16 cellular contexts compared by ENCODE assay signal in genomic region chr3:98918586-98918985, GRCh38. TPM values are rescaled to one million over a fixed set of nuclear protein-coding genes. Genes with fewer than 3 reads are reported as not detected.
DNase-seq lines count a peak whose midpoint lies in the region; ATAC-seq and TF ChIP-seq lines count a peak whose summit lies in the region.
"Had no signal": no experiment of that assay in that cellular context is flagged by ENCODE, and none has a peak within 500 bp of the region (broad histone marks: within the 10 kb centered on the region; RNA-seq: fewer than 3 reads in every experiment).

No MANE protein-coding gene starts in this region.

- POLR2A ChIA-PET in activated CD4-positive, alpha-beta T cell treated with anti-CD3 and anti-CD28 coated beads for 36 hours (lab: Charles Lee) = no interaction called here

- no peak overlapping the region for H3K4me3 Mint-ChIP-seq in activated CD4-positive, alpha-beta T cell treated with anti-CD3 and anti-CD28 coated beads for 36 hours
- no peak overlapping the region for H3K4me3 Mint-ChIP-seq in T-helper 17 cell

- no peaks in the 10 kb centered on the region for H3K36me3 ChIP-seq in GM23248 (ENCODE audit: low read depth)
- no peaks in the 10 kb centered on the region for H3K36me3 ChIP-seq in hepatocyte (replicated peaks; ENCODE audit: insufficient read depth, low read depth)
- H3K36me3 ChIP-seq: MG63 had no signal

- H3K36me3 Mint-ChIP-seq in activated CD4-positive, alpha-beta T cell treated with anti-CD3 and anti-CD28 coated beads for 36 hours (ENCODE audit: low read depth) = no peaks in the 10 kb centered on the region
- no peaks in the 10 kb centered on the region for H3K36me3 Mint-ChIP-seq in T-helper 17 cell (ENCODE audit: low read depth)

- peak; percentile 33 for DNase-seq in GM23248
- DNase-seq in amniotic epithelial cell (ENCODE audit: low read depth) = peak; percentile 76
- peak; percentile 59 for DNase-seq in fibroblast of villous mesenchyme (ENCODE audit: low read depth)
- no peak for DNase-seq in pons (ENCODE audit: low spot score)
- DNase-seq in activated CD4-positive, alpha-beta T cell treated with anti-CD3 and anti-CD28 coated beads for 36 hours = no peak
- no peak for DNase-seq in T-helper 17 cell
- DNase-seq in hepatocyte (ENCODE audit: low spot score) = no peak
- DNase-seq: COR-L47, DMS153, KG1, MG63, NCI-H1930, NCI-H2171 treated with DMSO at 0.1 percent for 48 hours, NCI-H524, SIG-M5 had no signal

- H3K79me2 ChIP-seq in GM23248 (ENCODE audit: insufficient read depth) = no peaks in the 10 kb centered on the region
- H3K79me2 ChIP-seq in hepatocyte = no peaks in the 10 kb centered on the region

- H3F3A ChIP-seq in GM23248 (ENCODE audit: insufficient read depth) = peaks cover 13% of the 10 kb centered on the region

- intact Hi-C loops in activated CD4-positive, alpha-beta T cell treated with anti-CD3 and anti-CD28 coated beads for 36 hours (cut with DNase I, micrococcal nuclease) = no loop called here

- H3K9ac ChIP-seq in GM23248 = no peak overlapping the region

- in situ Hi-C loops in GM23248 (cut with MboI) = no loop called here

- H3K4me1 ChIP-seq in GM23248 (ENCODE audit: insufficient read depth) (peaks cover 44% of the 10 kb centered on the region), hepatocyte (ENCODE audit: insufficient read depth) (no peaks in the 10 kb centered on the region)

- ATAC-seq in activated CD4-positive, alpha-beta T cell treated with anti-CD3 and anti-CD28 coated beads for 36 hours = no peak
- ATAC-seq in T-helper 17 cell = no peak

- H3K9me3 ChIP-seq in GM23248 (ENCODE audit: low read depth) (no peaks in the 10 kb centered on the region), T-helper 17 cell (ENCODE audit: control insufficient read depth, low read length, poor library complexity, severe bottlenecking) (no peaks in the 10 kb centered on the region), hepatocyte (ENCODE audit: low read depth) (no peaks in the 10 kb centered on the region)
- H3K9me3 ChIP-seq: MG63 had no signal

- H3K27ac ChIP-seq in GM23248 = no peak overlapping the region
- H3K27ac ChIP-seq in hepatocyte = no peak overlapping the region
- H3K27ac ChIP-seq: C4-2B had no signal

- CTCF ChIA-PET in activated CD4-positive, alpha-beta T cell treated with anti-CD3 and anti-CD28 coated beads for 36 hours (lab: Charles Lee) = interaction anchor here (0.6 to 1.1 kb wide), 4 partner anchors 8 to 112 kb away, joined by 3 to 4 read pairs (median 4); partner anchors contain the start of gene DCBLD2

- peaks cover 13% of the 10 kb centered on the region for H3K27me3 Mint-ChIP-seq in activated CD4-positive, alpha-beta T cell treated with anti-CD3 and anti-CD28 coated beads for 36 hours
- H3K27me3 Mint-ChIP-seq in T-helper 17 cell = peaks cover 53% of the 10 kb centered on the region

- no peak overlapping the region for H3K27ac Mint-ChIP-seq in activated CD4-positive, alpha-beta T cell treated with anti-CD3 and anti-CD28 coated beads for 36 hours
- no peak overlapping the region for H3K27ac Mint-ChIP-seq in T-helper 17 cell

- TF ChIP-seq CTCF in fibroblast of villous mesenchyme (IDR thresholded peaks at IDR 0.05; ENCODE audit: insufficient read depth, low read depth, low read length) (no peak), hepatocyte (IDR thresholded peaks at IDR 0.05; ENCODE audit: poor library complexity) (no peak)

- H3K9me2 ChIP-seq in GM23248 (ENCODE audit: insufficient read depth) = no peaks in the 10 kb centered on the region
- no peaks in the 10 kb centered on the region for H3K9me2 ChIP-seq in hepatocyte (replicated peaks; ENCODE audit: insufficient read depth)

- no peak overlapping the region for H3K4me2 ChIP-seq in GM23248 (ENCODE audit: unreplicated experiment)
- H3K4me2 ChIP-seq in hepatocyte = no peak overlapping the region

- no peaks in the 10 kb centered on the region for H3K9me3 Mint-ChIP-seq in activated CD4-positive, alpha-beta T cell treated with anti-CD3 and anti-CD28 coated beads for 36 hours (ENCODE audit: low read depth)

- H4K20me1 ChIP-seq in GM23248 (ENCODE audit: insufficient read depth) (no peaks in the 10 kb centered on the region), hepatocyte (ENCODE audit: insufficient read depth, poor library complexity, severe bottlenecking) (no peaks in the 10 kb centered on the region)

- H2AFZ ChIP-seq in GM23248 (no peak overlapping the region), hepatocyte (no peak overlapping the region)

- H3K27me3 ChIP-seq in GM23248 (replicated peaks; ENCODE audit: insufficient read depth) (no peaks in the 10 kb centered on the region), hepatocyte (no peaks in the 10 kb centered on the region)
- H3K27me3 ChIP-seq: MG63 had no signal

- no peaks in the 10 kb centered on the region for H3K4me1 Mint-ChIP-seq in activated CD4-positive, alpha-beta T cell treated with anti-CD3 and anti-CD28 coated beads for 36 hours
- no peaks in the 10 kb centered on the region for H3K4me1 Mint-ChIP-seq in T-helper 17 cell

- no peak overlapping the region for H3K4me3 ChIP-seq in GM23248
- H3K4me3 ChIP-seq in fibroblast of villous mesenchyme (ENCODE audit: low read depth, low read length) = no peak overlapping the region
- no peak overlapping the region for H3K4me3 ChIP-seq in hepatocyte
- H3K4me3 ChIP-seq: MG63 had no signal

RNA-seq across cellular contexts. Expression of gene DCBLD2, which starts 17.1 kb away (rescaled TPM):
- 151 and 203 TPM in 2 replicates for total RNA-seq in GM23248 (2014; rRNA removed; shearing (Covaris generic))
- 66.5 and 68.3 TPM in 2 replicates for polyA plus RNA-seq in GM23248 (2016; fragmentation: Nextera tagmentation; extraction: Ambion mirVana)
- total RNA-seq in fibroblast of villous mesenchyme = 225 and 300 TPM in 2 replicates
- 1 to 10 TPM; 1.9 to 2.5 TPM for total RNA-seq in activated CD4-positive, alpha-beta T cell treated with anti-CD3 and anti-CD28 coated beads for 36 hours
- 1 to 10 TPM in 1 of 2 donors, under 1 TPM in 1; 0.37 to 2.0 TPM for total RNA-seq in T-helper 17 cell
- total RNA-seq in hepatocyte = 27.9 and 30.6 TPM in 2 replicates
- 12.9 and 16.8 TPM in 2 replicates for polyA plus RNA-seq in hepatocyte

Comparison
In these comparisons a context has a peak if more than half of its experiments do, and no peak if none do; other contexts are left out.
1. DNase-seq: peak in GM23248 (single experiment), amniotic epithelial cell (single experiment) and fibroblast of villous mesenchyme (single experiment); none in pons (single experiment), activated CD4-positive, alpha-beta T cell treated with anti-CD3 and anti-CD28 coated beads for 36 hours (single experiment), T-helper 17 cell (0 of 3) and hepatocyte (single experiment).